Comparison of ENCODE assay signal across 2 cellular contexts in the genomic region with DNA sequence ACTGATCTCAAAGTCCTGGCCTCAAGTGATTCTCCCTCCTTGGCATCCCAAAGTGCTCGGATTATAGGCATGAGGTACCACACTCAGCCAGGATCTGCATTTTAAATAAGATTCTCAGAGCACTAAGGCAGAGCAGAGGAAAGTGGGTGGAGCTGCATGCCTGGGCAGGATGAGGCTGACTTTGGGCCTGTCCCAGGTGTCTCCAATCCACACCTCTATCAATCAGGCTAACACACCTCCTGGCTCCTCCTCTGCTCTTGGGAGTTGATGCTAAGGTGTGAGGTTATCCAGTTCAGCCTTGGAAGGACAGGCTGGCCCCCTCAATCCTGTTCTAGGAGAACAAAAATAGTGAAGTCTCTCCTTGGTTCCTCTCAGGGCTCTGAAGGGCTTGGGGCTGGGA.
TF ChIP-seq lines count a peak whose summit lies in the region.

No MANE protein-coding gene starts in this region.

TF ChIP-seq in HCT116, 20 proteins besides CTCF, POLR2A, EP300 and RAD21:
- TF ChIP-seq EZH2 (IDR thresholded peaks at IDR 0.05): no peak
- TF ChIP-seq EZH2phosphoT487 (IDR thresholded peaks at IDR 0.05; ENCODE audit: borderline replicate concordance): no peak
- TF ChIP-seq POLR2AphosphoS5 (IDR thresholded peaks at IDR 0.05; ENCODE audit: low read depth, low read length): no peak
- TF ChIP-seq, protein P1, sequence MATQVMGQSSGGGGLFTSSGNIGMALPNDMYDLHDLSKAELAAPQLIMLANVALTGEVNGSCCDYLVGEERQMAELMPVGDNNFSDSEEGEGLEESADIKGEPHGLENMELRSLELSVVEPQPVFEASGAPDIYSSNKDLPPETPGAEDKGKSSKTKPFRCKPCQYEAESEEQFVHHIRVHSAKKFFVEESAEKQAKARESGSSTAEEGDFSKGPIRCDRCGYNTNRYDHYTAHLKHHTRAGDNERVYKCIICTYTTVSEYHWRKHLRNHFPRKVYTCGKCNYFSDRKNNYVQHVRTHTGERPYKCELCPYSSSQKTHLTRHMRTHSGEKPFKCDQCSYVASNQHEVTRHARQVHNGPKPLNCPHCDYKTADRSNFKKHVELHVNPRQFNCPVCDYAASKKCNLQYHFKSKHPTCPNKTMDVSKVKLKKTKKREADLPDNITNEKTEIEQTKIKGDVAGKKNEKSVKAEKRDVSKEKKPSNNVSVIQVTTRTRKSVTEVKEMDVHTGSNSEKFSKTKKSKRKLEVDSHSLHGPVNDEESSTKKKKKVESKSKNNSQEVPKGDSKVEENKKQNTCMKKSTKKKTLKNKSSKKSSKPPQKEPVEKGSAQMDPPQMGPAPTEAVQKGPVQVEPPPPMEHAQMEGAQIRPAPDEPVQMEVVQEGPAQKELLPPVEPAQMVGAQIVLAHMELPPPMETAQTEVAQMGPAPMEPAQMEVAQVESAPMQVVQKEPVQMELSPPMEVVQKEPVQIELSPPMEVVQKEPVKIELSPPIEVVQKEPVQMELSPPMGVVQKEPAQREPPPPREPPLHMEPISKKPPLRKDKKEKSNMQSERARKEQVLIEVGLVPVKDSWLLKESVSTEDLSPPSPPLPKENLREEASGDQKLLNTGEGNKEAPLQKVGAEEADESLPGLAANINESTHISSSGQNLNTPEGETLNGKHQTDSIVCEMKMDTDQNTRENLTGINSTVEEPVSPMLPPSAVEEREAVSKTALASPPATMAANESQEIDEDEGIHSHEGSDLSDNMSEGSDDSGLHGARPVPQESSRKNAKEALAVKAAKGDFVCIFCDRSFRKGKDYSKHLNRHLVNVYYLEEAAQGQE (IDR thresholded peaks at IDR 0.05; ENCODE audit: low read depth): no peak
- TF ChIP-seq ZFX (IDR thresholded peaks at IDR 0.05): no peak
- TF ChIP-seq SIN3A (IDR thresholded peaks at IDR 0.05; ENCODE audit: low read depth): no peak
- TF ChIP-seq ZNF274 (IDR thresholded peaks at IDR 0.05; ENCODE audit: low read depth, low read length): no peak
- TF ChIP-seq, protein P2, sequence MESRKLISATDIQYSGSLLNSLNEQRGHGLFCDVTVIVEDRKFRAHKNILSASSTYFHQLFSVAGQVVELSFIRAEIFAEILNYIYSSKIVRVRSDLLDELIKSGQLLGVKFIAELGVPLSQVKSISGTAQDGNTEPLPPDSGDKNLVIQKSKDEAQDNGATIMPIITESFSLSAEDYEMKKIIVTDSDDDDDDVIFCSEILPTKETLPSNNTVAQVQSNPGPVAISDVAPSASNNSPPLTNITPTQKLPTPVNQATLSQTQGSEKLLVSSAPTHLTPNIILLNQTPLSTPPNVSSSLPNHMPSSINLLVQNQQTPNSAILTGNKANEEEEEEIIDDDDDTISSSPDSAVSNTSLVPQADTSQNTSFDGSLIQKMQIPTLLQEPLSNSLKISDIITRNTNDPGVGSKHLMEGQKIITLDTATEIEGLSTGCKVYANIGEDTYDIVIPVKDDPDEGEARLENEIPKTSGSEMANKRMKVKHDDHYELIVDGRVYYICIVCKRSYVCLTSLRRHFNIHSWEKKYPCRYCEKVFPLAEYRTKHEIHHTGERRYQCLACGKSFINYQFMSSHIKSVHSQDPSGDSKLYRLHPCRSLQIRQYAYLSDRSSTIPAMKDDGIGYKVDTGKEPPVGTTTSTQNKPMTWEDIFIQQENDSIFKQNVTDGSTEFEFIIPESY (IDR thresholded peaks at IDR 0.05; ENCODE audit: extremely low read depth, insufficient replicate concordance, low read length): no peak
- no peak for TF ChIP-seq SP1 (IDR thresholded peaks at IDR 0.05; ENCODE audit: low read depth)
- TF ChIP-seq CBX3 (IDR thresholded peaks at IDR 0.05; ENCODE audit: low read depth): no peak
- no peak for TF ChIP-seq SRF (IDR thresholded peaks at IDR 0.05; ENCODE audit: low read depth)
- TF ChIP-seq YY1 (IDR thresholded peaks at IDR 0.05; ENCODE audit: extremely low read depth, insufficient replicate concordance, low read depth, low read length): no peak
- TF ChIP-seq EGR1 (IDR thresholded peaks at IDR 0.05; ENCODE audit: low read depth): no peak
- TF ChIP-seq FOSL1 (IDR thresholded peaks at IDR 0.05; ENCODE audit: low read depth): no peak
- no peak for TF ChIP-seq CEBPB (IDR thresholded peaks at IDR 0.05; ENCODE audit: low read depth)
- TF ChIP-seq ELF1 (IDR thresholded peaks at IDR 0.05; ENCODE audit: borderline replicate concordance, low read depth): no peak
- TF ChIP-seq, protein P3, sequence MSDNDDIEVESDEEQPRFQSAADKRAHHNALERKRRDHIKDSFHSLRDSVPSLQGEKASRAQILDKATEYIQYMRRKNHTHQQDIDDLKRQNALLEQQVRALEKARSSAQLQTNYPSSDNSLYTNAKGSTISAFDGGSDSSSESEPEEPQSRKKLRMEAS (IDR thresholded peaks at IDR 0.05): no peak

TF ChIP-seq in H1, 55 proteins besides CTCF, POLR2A, EP300 and RAD21:
- TF ChIP-seq TCF12 (IDR thresholded peaks at IDR 0.05; ENCODE audit: low read depth, low read length) (peak; percentile 74; the same call in 1 of the 2 replicates), SIRT6 (IDR thresholded peaks at IDR 0.05; ENCODE audit: low read length) (no peak)
